2 cellular contexts compared by ENCODE assay signal in the genomic region with DNA sequence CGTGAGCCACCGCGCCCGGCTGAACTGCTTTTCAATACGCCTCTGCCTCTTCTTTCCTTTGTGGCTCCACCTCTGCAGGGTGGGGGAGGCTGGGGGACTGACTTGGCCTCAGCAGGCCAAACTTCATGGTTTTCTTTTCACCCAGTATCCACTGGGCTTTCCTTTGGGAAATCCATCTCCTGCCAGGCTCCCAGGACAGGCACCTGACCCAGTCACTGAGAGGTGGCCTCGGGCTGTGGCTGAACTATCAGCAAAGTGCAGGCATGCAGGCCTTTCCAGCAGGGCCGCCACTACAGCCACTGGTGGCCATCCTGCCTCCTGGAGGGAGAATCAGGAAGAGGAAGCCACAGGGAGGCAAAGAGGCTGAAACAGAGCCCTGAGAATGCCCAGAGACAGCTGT.
TF ChIP-seq lines count a peak whose summit lies in the region.

No MANE protein-coding gene starts in this region.

TF ChIP-seq in HepG2, 621 proteins besides CTCF, POLR2A, EP300 and RAD21:
- TF ChIP-seq SP5 (CRISPR knock-in tag; IDR thresholded peaks at IDR 0.05; ENCODE audit: borderline replicate concordance, low read depth) = no peak
- 0 out of 2 replicates have a peak, but pooled peaks have one; percentile 7 for TF ChIP-seq STAG1 (CRISPR knock-in tag; IDR thresholded peaks at IDR 0.05)
- peak; percentile 25; the same call in 1 of the 2 replicates for TF ChIP-seq ZFX (CRISPR knock-in tag; IDR thresholded peaks at IDR 0.05; ENCODE audit: low read depth)
- no peak for TF ChIP-seq ZNF724P (CRISPR knock-in tag; IDR thresholded peaks at IDR 0.05; ENCODE audit: borderline replicate concordance)
- no peak for TF ChIP-seq ZKSCAN8 (CRISPR knock-in tag; IDR thresholded peaks at IDR 0.05; ENCODE audit: borderline replicate concordance)
- TF ChIP-seq, protein P1, sequence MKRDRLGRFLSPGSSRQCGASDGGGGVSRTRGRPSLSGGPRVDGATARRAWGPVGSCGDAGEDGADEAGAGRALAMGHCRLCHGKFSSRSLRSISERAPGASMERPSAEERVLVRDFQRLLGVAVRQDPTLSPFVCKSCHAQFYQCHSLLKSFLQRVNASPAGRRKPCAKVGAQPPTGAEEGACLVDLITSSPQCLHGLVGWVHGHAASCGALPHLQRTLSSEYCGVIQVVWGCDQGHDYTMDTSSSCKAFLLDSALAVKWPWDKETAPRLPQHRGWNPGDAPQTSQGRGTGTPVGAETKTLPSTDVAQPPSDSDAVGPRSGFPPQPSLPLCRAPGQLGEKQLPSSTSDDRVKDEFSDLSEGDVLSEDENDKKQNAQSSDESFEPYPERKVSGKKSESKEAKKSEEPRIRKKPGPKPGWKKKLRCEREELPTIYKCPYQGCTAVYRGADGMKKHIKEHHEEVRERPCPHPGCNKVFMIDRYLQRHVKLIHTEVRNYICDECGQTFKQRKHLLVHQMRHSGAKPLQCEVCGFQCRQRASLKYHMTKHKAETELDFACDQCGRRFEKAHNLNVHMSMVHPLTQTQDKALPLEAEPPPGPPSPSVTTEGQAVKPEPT (CRISPR knock-in tag; IDR thresholded peaks at IDR 0.05; ENCODE audit: low read depth) = no peak
- TF ChIP-seq ATM (IDR thresholded peaks at IDR 0.05; ENCODE audit: borderline replicate concordance) = no peak
- TF ChIP-seq PRPF4 (IDR thresholded peaks at IDR 0.05; ENCODE audit: low read depth, low read length, poor library complexity, severe bottlenecking) = no peak
- TF ChIP-seq ATRX (CRISPR knock-in tag; IDR thresholded peaks at IDR 0.05; ENCODE audit: borderline replicate concordance) = no peak
- TF ChIP-seq CBX5 (CRISPR knock-in tag; IDR thresholded peaks at IDR 0.05; ENCODE audit: borderline replicate concordance) = no peak
- TF ChIP-seq, protein P2, sequence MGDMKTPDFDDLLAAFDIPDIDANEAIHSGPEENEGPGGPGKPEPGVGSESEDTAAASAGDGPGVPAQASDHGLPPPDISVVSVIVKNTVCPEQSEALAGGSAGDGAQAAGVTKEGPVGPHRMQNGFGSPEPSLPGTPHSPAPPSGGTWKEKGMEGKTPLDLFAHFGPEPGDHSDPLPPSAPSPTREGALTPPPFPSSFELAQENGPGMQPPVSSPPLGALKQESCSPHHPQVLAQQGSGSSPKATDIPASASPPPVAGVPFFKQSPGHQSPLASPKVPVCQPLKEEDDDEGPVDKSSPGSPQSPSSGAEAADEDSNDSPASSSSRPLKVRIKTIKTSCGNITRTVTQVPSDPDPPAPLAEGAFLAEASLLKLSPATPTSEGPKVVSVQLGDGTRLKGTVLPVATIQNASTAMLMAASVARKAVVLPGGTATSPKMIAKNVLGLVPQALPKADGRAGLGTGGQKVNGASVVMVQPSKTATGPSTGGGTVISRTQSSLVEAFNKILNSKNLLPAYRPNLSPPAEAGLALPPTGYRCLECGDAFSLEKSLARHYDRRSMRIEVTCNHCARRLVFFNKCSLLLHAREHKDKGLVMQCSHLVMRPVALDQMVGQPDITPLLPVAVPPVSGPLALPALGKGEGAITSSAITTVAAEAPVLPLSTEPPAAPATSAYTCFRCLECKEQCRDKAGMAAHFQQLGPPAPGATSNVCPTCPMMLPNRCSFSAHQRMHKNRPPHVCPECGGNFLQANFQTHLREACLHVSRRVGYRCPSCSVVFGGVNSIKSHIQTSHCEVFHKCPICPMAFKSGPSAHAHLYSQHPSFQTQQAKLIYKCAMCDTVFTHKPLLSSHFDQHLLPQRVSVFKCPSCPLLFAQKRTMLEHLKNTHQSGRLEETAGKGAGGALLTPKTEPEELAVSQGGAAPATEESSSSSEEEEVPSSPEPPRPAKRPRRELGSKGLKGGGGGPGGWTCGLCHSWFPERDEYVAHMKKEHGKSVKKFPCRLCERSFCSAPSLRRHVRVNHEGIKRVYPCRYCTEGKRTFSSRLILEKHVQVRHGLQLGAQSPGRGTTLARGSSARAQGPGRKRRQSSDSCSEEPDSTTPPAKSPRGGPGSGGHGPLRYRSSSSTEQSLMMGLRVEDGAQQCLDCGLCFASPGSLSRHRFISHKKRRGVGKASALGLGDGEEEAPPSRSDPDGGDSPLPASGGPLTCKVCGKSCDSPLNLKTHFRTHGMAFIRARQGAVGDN (CRISPR knock-in tag; IDR thresholded peaks at IDR 0.05) = peak; percentile 22; the same call in 1 of the 2 replicates
- TF ChIP-seq, protein P3, sequence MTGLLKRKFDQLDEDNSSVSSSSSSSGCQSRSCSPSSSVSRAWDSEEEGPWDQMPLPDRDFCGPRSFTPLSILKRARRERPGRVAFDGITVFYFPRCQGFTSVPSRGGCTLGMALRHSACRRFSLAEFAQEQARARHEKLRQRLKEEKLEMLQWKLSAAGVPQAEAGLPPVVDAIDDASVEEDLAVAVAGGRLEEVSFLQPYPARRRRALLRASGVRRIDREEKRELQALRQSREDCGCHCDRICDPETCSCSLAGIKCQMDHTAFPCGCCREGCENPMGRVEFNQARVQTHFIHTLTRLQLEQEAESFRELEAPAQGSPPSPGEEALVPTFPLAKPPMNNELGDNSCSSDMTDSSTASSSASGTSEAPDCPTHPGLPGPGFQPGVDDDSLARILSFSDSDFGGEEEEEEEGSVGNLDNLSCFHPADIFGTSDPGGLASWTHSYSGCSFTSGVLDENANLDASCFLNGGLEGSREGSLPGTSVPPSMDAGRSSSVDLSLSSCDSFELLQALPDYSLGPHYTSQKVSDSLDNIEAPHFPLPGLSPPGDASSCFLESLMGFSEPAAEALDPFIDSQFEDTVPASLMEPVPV (CRISPR knock-in tag; IDR thresholded peaks at IDR 0.05) = no peak
- no peak for TF ChIP-seq ZNF674 (CRISPR knock-in tag; IDR thresholded peaks at IDR 0.05; ENCODE audit: low read depth)
- TF ChIP-seq NAIF1 (CRISPR knock-in tag; IDR thresholded peaks at IDR 0.05; ENCODE audit: borderline replicate concordance) = no peak
- TF ChIP-seq, protein P4, sequence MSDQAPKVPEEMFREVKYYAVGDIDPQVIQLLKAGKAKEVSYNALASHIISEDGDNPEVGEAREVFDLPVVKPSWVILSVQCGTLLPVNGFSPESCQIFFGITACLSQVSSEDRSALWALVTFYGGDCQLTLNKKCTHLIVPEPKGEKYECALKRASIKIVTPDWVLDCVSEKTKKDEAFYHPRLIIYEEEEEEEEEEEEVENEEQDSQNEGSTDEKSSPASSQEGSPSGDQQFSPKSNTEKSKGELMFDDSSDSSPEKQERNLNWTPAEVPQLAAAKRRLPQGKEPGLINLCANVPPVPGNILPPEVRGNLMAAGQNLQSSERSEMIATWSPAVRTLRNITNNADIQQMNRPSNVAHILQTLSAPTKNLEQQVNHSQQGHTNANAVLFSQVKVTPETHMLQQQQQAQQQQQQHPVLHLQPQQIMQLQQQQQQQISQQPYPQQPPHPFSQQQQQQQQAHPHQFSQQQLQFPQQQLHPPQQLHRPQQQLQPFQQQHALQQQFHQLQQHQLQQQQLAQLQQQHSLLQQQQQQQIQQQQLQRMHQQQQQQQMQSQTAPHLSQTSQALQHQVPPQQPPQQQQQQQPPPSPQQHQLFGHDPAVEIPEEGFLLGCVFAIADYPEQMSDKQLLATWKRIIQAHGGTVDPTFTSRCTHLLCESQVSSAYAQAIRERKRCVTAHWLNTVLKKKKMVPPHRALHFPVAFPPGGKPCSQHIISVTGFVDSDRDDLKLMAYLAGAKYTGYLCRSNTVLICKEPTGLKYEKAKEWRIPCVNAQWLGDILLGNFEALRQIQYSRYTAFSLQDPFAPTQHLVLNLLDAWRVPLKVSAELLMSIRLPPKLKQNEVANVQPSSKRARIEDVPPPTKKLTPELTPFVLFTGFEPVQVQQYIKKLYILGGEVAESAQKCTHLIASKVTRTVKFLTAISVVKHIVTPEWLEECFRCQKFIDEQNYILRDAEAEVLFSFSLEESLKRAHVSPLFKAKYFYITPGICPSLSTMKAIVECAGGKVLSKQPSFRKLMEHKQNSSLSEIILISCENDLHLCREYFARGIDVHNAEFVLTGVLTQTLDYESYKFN (CRISPR knock-in tag; conservative IDR thresholded peaks at IDR 0.05) = no peak

TF ChIP-seq in K562, 482 proteins besides CTCF, POLR2A, EP300 and RAD21 (continues in another document):
- TF ChIP-seq ZNF764 (CRISPR knock-in tag; IDR thresholded peaks at IDR 0.05; ENCODE audit: low read depth) (peak; percentile 47; the same call in 1 of the 2 replicates), MCM5 (IDR thresholded peaks at IDR 0.05; ENCODE audit: low read depth) (no peak), ETS2 (tag; IDR thresholded peaks at IDR 0.05; ENCODE audit: borderline replicate concordance, poor library complexity, severe bottlenecking) (no peak), CBFA2T3 (IDR thresholded peaks at IDR 0.05) (peak; percentile 11; the same call in 1 of the 2 replicates), ZNF583 (CRISPR knock-in tag; IDR thresholded peaks at IDR 0.05) (0 out of 2 replicates have a peak, but pooled peaks have one; percentile 17), SPI1 (IDR thresholded peaks at IDR 0.05; ENCODE audit: borderline replicate concordance, low read depth, low read length) (peak; percentile 38; the same call in 1 of the 2 replicates), ZNF133 (CRISPR knock-in tag; IDR thresholded peaks at IDR 0.05) (no peak), YY1 (IDR thresholded peaks at IDR 0.05; ENCODE audit: borderline replicate concordance in 1 of 3, control insufficient read depth in 1 of 3, extremely low read depth in 1 of 3, insufficient read depth in 3 of 3, insufficient read length in 1 of 3, insufficient replicate concordance in 2 of 3, low read depth in 1 of 3, low read length in 2 of 3) (peak in 1 of 3 experiments; percentile 29), CCAR2 (IDR thresholded peaks at IDR 0.05; ENCODE audit: low read depth, low read length) (no peak), ZFX (CRISPR knock-in tag; IDR thresholded peaks at IDR 0.05) (peak; percentile 68)
- TF ChIP-seq, protein P5, sequence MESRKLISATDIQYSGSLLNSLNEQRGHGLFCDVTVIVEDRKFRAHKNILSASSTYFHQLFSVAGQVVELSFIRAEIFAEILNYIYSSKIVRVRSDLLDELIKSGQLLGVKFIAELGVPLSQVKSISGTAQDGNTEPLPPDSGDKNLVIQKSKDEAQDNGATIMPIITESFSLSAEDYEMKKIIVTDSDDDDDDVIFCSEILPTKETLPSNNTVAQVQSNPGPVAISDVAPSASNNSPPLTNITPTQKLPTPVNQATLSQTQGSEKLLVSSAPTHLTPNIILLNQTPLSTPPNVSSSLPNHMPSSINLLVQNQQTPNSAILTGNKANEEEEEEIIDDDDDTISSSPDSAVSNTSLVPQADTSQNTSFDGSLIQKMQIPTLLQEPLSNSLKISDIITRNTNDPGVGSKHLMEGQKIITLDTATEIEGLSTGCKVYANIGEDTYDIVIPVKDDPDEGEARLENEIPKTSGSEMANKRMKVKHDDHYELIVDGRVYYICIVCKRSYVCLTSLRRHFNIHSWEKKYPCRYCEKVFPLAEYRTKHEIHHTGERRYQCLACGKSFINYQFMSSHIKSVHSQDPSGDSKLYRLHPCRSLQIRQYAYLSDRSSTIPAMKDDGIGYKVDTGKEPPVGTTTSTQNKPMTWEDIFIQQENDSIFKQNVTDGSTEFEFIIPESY (CRISPR knock-in tag; IDR thresholded peaks at IDR 0.05) = peak; percentile 26; the same call in 1 of the 2 replicates
- TF ChIP-seq, protein P6, sequence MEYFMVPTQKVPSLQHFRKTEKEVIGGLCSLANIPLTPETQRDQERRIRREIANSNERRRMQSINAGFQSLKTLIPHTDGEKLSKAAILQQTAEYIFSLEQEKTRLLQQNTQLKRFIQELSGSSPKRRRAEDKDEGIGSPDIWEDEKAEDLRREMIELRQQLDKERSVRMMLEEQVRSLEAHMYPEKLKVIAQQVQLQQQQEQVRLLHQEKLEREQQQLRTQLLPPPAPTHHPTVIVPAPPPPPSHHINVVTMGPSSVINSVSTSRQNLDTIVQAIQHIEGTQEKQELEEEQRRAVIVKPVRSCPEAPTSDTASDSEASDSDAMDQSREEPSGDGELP (CRISPR knock-in tag; IDR thresholded peaks at IDR 0.05; ENCODE audit: borderline replicate concordance) = 0 out of 2 replicates have a peak, but pooled peaks have one; percentile 13
- TF ChIP-seq, protein P7, sequence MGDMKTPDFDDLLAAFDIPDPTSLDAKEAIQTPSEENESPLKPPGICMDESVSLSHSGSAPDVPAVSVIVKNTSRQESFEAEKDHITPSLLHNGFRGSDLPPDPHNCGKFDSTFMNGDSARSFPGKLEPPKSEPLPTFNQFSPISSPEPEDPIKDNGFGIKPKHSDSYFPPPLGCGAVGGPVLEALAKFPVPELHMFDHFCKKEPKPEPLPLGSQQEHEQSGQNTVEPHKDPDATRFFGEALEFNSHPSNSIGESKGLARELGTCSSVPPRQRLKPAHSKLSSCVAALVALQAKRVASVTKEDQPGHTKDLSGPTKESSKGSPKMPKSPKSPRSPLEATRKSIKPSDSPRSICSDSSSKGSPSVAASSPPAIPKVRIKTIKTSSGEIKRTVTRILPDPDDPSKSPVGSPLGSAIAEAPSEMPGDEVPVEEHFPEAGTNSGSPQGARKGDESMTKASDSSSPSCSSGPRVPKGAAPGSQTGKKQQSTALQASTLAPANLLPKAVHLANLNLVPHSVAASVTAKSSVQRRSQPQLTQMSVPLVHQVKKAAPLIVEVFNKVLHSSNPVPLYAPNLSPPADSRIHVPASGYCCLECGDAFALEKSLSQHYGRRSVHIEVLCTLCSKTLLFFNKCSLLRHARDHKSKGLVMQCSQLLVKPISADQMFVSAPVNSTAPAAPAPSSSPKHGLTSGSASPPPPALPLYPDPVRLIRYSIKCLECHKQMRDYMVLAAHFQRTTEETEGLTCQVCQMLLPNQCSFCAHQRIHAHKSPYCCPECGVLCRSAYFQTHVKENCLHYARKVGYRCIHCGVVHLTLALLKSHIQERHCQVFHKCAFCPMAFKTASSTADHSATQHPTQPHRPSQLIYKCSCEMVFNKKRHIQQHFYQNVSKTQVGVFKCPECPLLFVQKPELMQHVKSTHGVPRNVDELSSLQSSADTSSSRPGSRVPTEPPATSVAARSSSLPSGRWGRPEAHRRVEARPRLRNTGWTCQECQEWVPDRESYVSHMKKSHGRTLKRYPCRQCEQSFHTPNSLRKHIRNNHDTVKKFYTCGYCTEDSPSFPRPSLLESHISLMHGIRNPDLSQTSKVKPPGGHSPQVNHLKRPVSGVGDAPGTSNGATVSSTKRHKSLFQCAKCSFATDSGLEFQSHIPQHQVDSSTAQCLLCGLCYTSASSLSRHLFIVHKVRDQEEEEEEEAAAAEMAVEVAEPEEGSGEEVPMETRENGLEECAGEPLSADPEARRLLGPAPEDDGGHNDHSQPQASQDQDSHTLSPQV (IDR thresholded peaks at IDR 0.05) = peak; percentile 73
- TF ChIP-seq, protein P8, sequence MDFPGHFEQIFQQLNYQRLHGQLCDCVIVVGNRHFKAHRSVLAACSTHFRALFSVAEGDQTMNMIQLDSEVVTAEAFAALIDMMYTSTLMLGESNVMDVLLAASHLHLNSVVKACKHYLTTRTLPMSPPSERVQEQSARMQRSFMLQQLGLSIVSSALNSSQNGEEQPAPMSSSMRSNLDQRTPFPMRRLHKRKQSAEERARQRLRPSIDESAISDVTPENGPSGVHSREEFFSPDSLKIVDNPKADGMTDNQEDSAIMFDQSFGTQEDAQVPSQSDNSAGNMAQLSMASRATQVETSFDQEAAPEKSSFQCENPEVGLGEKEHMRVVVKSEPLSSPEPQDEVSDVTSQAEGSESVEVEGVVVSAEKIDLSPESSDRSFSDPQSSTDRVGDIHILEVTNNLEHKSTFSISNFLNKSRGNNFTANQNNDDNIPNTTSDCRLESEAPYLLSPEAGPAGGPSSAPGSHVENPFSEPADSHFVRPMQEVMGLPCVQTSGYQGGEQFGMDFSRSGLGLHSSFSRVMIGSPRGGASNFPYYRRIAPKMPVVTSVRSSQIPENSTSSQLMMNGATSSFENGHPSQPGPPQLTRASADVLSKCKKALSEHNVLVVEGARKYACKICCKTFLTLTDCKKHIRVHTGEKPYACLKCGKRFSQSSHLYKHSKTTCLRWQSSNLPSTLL (IDR thresholded peaks at IDR 0.05) = no peak
- TF ChIP-seq, protein P9, sequence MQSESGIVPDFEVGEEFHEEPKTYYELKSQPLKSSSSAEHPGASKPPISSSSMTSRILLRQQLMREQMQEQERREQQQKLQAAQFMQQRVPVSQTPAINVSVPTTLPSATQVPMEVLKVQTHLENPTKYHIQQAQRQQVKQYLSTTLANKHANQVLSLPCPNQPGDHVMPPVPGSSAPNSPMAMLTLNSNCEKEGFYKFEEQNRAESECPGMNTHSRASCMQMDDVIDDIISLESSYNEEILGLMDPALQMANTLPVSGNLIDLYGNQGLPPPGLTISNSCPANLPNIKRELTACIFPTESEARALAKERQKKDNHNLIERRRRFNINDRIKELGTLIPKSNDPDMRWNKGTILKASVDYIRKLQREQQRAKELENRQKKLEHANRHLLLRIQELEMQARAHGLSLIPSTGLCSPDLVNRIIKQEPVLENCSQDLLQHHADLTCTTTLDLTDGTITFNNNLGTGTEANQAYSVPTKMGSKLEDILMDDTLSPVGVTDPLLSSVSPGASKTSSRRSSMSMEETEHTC (IDR thresholded peaks at IDR 0.05) = no peak
